ENCODE assay signal across 18 cellular contexts in genomic region chr4:37693450-37694190, GRCh38. TPM values are rescaled to one million over a fixed set of nuclear protein-coding genes. Genes with fewer than 3 reads are reported as not detected.
DNase-seq lines count a peak whose midpoint lies in the region; ATAC-seq and TF ChIP-seq lines count a peak whose summit lies in the region.
"Had no signal": no experiment of that assay in that cellular context is flagged by ENCODE, and none has a peak within 500 bp of the region (broad histone marks: within the 10 kb centered on the region; RNA-seq: fewer than 3 reads in every experiment).

No MANE protein-coding gene starts in this region.

- TF ChIP-seq CTCF in RWPE2 (IDR thresholded peaks at IDR 0.05; ENCODE audit: poor library complexity, severe bottlenecking) (no peak), fibroblast of mammary gland (conservative IDR thresholded peaks at IDR 0.05; ENCODE audit: control insufficient read depth, insufficient read depth, low read depth, low read length) (no peak), smooth muscle cell (IDR thresholded peaks at IDR 0.05; ENCODE audit: borderline replicate concordance, insufficient read depth, poor library complexity, severe bottlenecking) (no peak)

- no peaks in the 10 kb centered on the region for H3F3A ChIP-seq in smooth muscle cell (ENCODE audit: low read depth)

- H3K27ac ChIP-seq in RWPE2 (ENCODE audit: poor library complexity, severe bottlenecking) (peak overlapping the region; percentile 45), smooth muscle cell (ENCODE audit: low read depth) (peak overlapping the region; percentile 77)
- H3K27ac ChIP-seq: heart right ventricle, thoracic aorta had no signal

- peak overlapping the region; percentile 4 for H3K4me2 ChIP-seq in smooth muscle cell

- H3K4me3 ChIP-seq in RWPE2 (ENCODE audit: severe bottlenecking): no peak overlapping the region
- no peak overlapping the region for H3K4me3 ChIP-seq in fibroblast of mammary gland (ENCODE audit: control insufficient read depth, low read depth, low read length)
- H3K4me3 ChIP-seq in smooth muscle cell: no peak overlapping the region
- H3K4me3 ChIP-seq: heart right ventricle, thoracic aorta had no signal

- H2AFZ ChIP-seq in smooth muscle cell (ENCODE audit: low read depth): no peak overlapping the region

- peaks cover 8% of the 10 kb centered on the region for H3K4me1 ChIP-seq in RWPE2 (ENCODE audit: insufficient read depth, poor library complexity, severe bottlenecking)
- H3K4me1 ChIP-seq in smooth muscle cell (ENCODE audit: low read depth): peaks cover 4% of the 10 kb centered on the region
- H3K4me1 ChIP-seq: Caco-2, heart right ventricle had no signal

- peak overlapping the region; percentile 18 for H3K9ac ChIP-seq in smooth muscle cell (ENCODE audit: low read depth)

- no peaks in the 10 kb centered on the region for H4K20me1 ChIP-seq in smooth muscle cell (ENCODE audit: low read depth)

- no peaks in the 10 kb centered on the region for H3K79me2 ChIP-seq in smooth muscle cell (ENCODE audit: low read depth)

- WGBS in smooth muscle cell (ENCODE audit: low lambda C conversion rate): 30% methylated on average over 5 of the region's 5 CpGs

- H3K36me3 ChIP-seq in RWPE2 (ENCODE audit: low read depth): no peaks in the 10 kb centered on the region
- H3K36me3 ChIP-seq in smooth muscle cell (ENCODE audit: low read depth): no peaks in the 10 kb centered on the region
- H3K36me3 ChIP-seq: heart right ventricle, thoracic aorta had no signal

- H3K9me3 ChIP-seq in RWPE2 (ENCODE audit: severe bottlenecking) (no peaks in the 10 kb centered on the region), smooth muscle cell (replicated peaks; ENCODE audit: low read depth) (no peaks in the 10 kb centered on the region)
- H3K9me3 ChIP-seq: Caco-2, thoracic aorta had no signal

- H3K27me3 ChIP-seq in RWPE2 (ENCODE audit: insufficient read depth, poor library complexity, severe bottlenecking): no peaks in the 10 kb centered on the region
- H3K27me3 ChIP-seq in smooth muscle cell (ENCODE audit: low read depth): no peaks in the 10 kb centered on the region
- H3K27me3 ChIP-seq: heart right ventricle had no signal

- DNase-seq in H4 (ENCODE audit: low spot score): peak; percentile 60
- DNase-seq in RWPE2 (ENCODE audit: low spot score): no peak
- peak; percentile 90 for DNase-seq in fibroblast of mammary gland (ENCODE audit: low read depth)
- no peak for DNase-seq in smooth muscle cell (lab: John Stamatoyannopoulos, UW; ENCODE audit: unreplicated experiment)
- no peak for DNase-seq in NCI-H748 treated with DMSO at 0.1 percent for 48 hours (lab: John Stamatoyannopoulos, UW)
- no peak for DNase-seq in activated T-cell treated with anti-CD3 and anti-CD28 coated beads for 4 hours
- DNase-seq: activated naive CD8-positive, alpha-beta T cell treated with anti-CD3 and anti-CD28 coated beads, Interleukin-2, amount 50 U/mL, for 24 hours; Caco-2; effector CD8-positive, alpha-beta T cell; heart right ventricle; NCI-H1436; NCI-H524 treated with DMSO at 0.1 percent for 48 hours; nephron progenitor cell; small intestine had no signal

- ATAC-seq in RWPE2 (ENCODE audit: low read depth): peak; percentile 100
- no peak for ATAC-seq in GM18517 (IDR thresholded peaks at IDR 0.05; ENCODE audit: unreplicated experiment)
- ATAC-seq: activated naive CD8-positive, alpha-beta T cell treated with anti-CD3 and anti-CD28 coated beads, Interleukin-2, amount 50 U/mL, for 24 hours; heart right ventricle; Right ventricle myocardium inferior; WTC11 had no signal

RNA-seq across cellular contexts. Expression of gene RELL1, which starts 7.4 kb away (rescaled TPM):
- 46.0 and 65.8 TPM in 2 replicates for total RNA-seq in H4 (2014; rRNA removed; shearing (Covaris generic))
- total RNA-seq in smooth muscle cell: 36.3 and 44.5 TPM in 2 replicates
- 3.5 and 5.1 TPM in 2 replicates for polyA plus RNA-seq in smooth muscle cell

Comparison
In these comparisons a context has a peak if more than half of its experiments do, and no peak if none do; other contexts are left out.
1. DNase-seq: peak in H4 (single experiment) and fibroblast of mammary gland (single experiment); none in RWPE2 (single experiment), smooth muscle cell (single experiment), NCI-H748 treated with DMSO at 0.1 percent for 48 hours (single experiment) and activated T-cell treated with anti-CD3 and anti-CD28 coated beads for 4 hours (single experiment).